27 cellular contexts compared by ENCODE assay signal in genomic region chr19:29336425-29336824, GRCh38.
DNase-seq lines count a peak whose midpoint lies in the region; ATAC-seq, FAIRE-seq and TF ChIP-seq lines count a peak whose summit lies in the region.
"Had no signal": no experiment of that assay in that cellular context is flagged by ENCODE, and none has a peak within 500 bp of the region (broad histone marks: within the 10 kb centered on the region; RNA-seq: fewer than 3 reads in every experiment).

No MANE protein-coding gene starts in this region.

- DNase-seq in A549 (ENCODE audit: low read depth in 1 of 2, low spot score in 1 of 2) = no peak
- no peak for DNase-seq in HTR-8/SVneo (ENCODE audit: insufficient read length, low spot score)
- no peak for DNase-seq in glutamatergic neuron
- no peak for DNase-seq in urothelium cell line (ENCODE audit: low spot score)
- no peak for DNase-seq in SIG-M5 treated with dmso at 0.1 percent for 504 hours (lab: John Stamatoyannopoulos, UW; ENCODE audit: unreplicated experiment)
- DNase-seq in NCI-H524 (lab: John Stamatoyannopoulos, UW) = no peak
- no peak for DNase-seq in NCI-H2227 treated with DMSO at 0.1 percent for 48 hours (lab: John Stamatoyannopoulos, UW)
- DNase-seq: ACHN; BE2C; C1 segment of cervical spinal cord; CD4-positive, alpha-beta memory T cell; CD4-positive, CD25-positive, alpha-beta regulatory T cell; CD8-positive, alpha-beta memory T cell; COR-L47; DMS 273 treated with DMSO at 0.1 percent for 48 hours; DMS153; DMS53; DMS79; DND-41; EL; GDM1 had no signal

- POLR2A ChIA-PET in A549 (lab: Yijun Ruan, JAX) = no interaction called here

- no peak for TF ChIP-seq POLR2A in A549 (IDR thresholded peaks at IDR 0.05; ENCODE audit: low read length)

- no peak for TF ChIP-seq EP300 in A549 (IDR thresholded peaks at IDR 0.05)

- peaks cover 8% of the 10 kb centered on the region for H3K9me3 ChIP-seq in A549
- H3K9me3 ChIP-seq: BE2C, BLaER1 had no signal

- no peak overlapping the region for H3K27ac ChIP-seq in A549
- H3K27ac ChIP-seq: 22Rv1, BLaER1 had no signal

- H3K4me1 ChIP-seq in A549 = no peaks in the 10 kb centered on the region
- H3K4me1 ChIP-seq: BE2C, BLaER1 had no signal

- peak overlapping the region; percentile 28 for H3K4me3 Mint-ChIP-seq in glutamatergic neuron (ENCODE audit: unreplicated experiment)
- H3K4me3 Mint-ChIP-seq: CD14-positive monocyte; CD4-positive, alpha-beta memory T cell; CD8-positive, alpha-beta memory T cell had no signal

- no peak for TF ChIP-seq RAD21 in A549 (conservative IDR thresholded peaks at IDR 0.05 in 1 of 2, IDR thresholded peaks at IDR 0.05 in 1 of 2)

- TF ChIP-seq CTCF in A549 (IDR thresholded peaks at IDR 0.05) (no peak), glutamatergic neuron (IDR thresholded peaks at IDR 0.05; ENCODE audit: partially characterized antibody, unreplicated experiment) (no peak)

- FAIRE-seq in A549 (lab: Jason Lieb, UNC) = peak; percentile 54
- peak; percentile 44 for FAIRE-seq in HTR-8/SVneo (lab: Jason Lieb, UNC)
- FAIRE-seq in urothelium cell line (lab: Jason Lieb, UNC) = peak; percentile 83
- FAIRE-seq: GM12878, GM12892, GM18507 had no signal

- H3K27ac Mint-ChIP-seq in glutamatergic neuron (ENCODE audit: unreplicated experiment) = peak overlapping the region; percentile 36
- H3K27ac Mint-ChIP-seq: CD14-positive monocyte; CD4-positive, alpha-beta memory T cell; CD4-positive, CD25-positive, alpha-beta regulatory T cell; CD8-positive, alpha-beta memory T cell had no signal

- peaks cover 13% of the 10 kb centered on the region for H3K4me1 Mint-ChIP-seq in glutamatergic neuron (ENCODE audit: low read depth, unreplicated experiment)
- H3K4me1 Mint-ChIP-seq: CD14-positive monocyte; CD4-positive, alpha-beta memory T cell; CD4-positive, CD25-positive, alpha-beta regulatory T cell; CD8-positive, alpha-beta memory T cell had no signal

- CTCF ChIA-PET in A549 (lab: Yijun Ruan, JAX) = no interaction called here

- ATAC-seq in A549 = no peak
- ATAC-seq: GM12878 had no signal

- peaks cover 18% of the 10 kb centered on the region for H3K9me3 Mint-ChIP-seq in glutamatergic neuron (ENCODE audit: unreplicated experiment)

- H3K4me3 ChIP-seq in A549 = no peak overlapping the region
- H3K4me3 ChIP-seq: BLaER1, GM12878 had no signal

- H3K4me2 ChIP-seq in A549 = no peak overlapping the region
- H3K4me2 ChIP-seq: BLaER1 had no signal

- peaks cover 7% of the 10 kb centered on the region for H3K27me3 Mint-ChIP-seq in glutamatergic neuron (ENCODE audit: unreplicated experiment)
- H3K27me3 Mint-ChIP-seq: CD4-positive, CD25-positive, alpha-beta regulatory T cell had no signal

- WGBS in A549 (ENCODE audit: missing lambda C conversion rate) = 3% methylated on average over 5 of the region's 5 CpGs

- H3K36me3 Mint-ChIP-seq in glutamatergic neuron (ENCODE audit: unreplicated experiment) = peaks cover 14% of the 10 kb centered on the region
- H3K36me3 Mint-ChIP-seq: CD14-positive monocyte; CD4-positive, alpha-beta memory T cell; CD4-positive, CD25-positive, alpha-beta regulatory T cell had no signal

TF ChIP-seq in A549, 52 proteins besides CTCF, POLR2A, EP300 and RAD21:
- TF ChIP-seq HDAC2 (IDR thresholded peaks at IDR 0.05) = no peak
- TF ChIP-seq MYC (IDR thresholded peaks at IDR 0.05; ENCODE audit: borderline replicate concordance, low read length) = no peak
- TF ChIP-seq ZFP36 (IDR thresholded peaks at IDR 0.05; ENCODE audit: borderline replicate concordance, partially characterized antibody) = no peak
- TF ChIP-seq JUN (IDR thresholded peaks at IDR 0.05) = no peak
- TF ChIP-seq ESRRA (IDR thresholded peaks at IDR 0.05; ENCODE audit: borderline replicate concordance, low read length) = no peak
- TF ChIP-seq GATA3 (IDR thresholded peaks at IDR 0.05; ENCODE audit: borderline replicate concordance) = no peak
- no peak for TF ChIP-seq EHF (CRISPR knock-in tag; IDR thresholded peaks at IDR 0.05)
- TF ChIP-seq HEYL (CRISPR knock-in tag; IDR thresholded peaks at IDR 0.05) = no peak
- TF ChIP-seq RFX5 (IDR thresholded peaks at IDR 0.05) = no peak
- TF ChIP-seq ZC3H11A (IDR thresholded peaks at IDR 0.05) = no peak
- no peak for TF ChIP-seq HOXB5 (CRISPR knock-in tag; IDR thresholded peaks at IDR 0.05)
- no peak for TF ChIP-seq USF2 (IDR thresholded peaks at IDR 0.05)
- TF ChIP-seq, protein P1, sequence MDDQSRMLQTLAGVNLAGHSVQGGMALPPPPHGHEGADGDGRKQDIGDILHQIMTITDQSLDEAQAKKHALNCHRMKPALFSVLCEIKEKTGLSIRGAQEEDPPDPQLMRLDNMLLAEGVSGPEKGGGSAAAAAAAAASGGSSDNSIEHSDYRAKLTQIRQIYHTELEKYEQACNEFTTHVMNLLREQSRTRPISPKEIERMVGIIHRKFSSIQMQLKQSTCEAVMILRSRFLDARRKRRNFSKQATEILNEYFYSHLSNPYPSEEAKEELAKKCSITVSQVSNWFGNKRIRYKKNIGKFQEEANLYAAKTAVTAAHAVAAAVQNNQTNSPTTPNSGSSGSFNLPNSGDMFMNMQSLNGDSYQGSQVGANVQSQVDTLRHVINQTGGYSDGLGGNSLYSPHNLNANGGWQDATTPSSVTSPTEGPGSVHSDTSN (IDR thresholded peaks at IDR 0.05) = no peak
- no peak for TF ChIP-seq CHD2 (IDR thresholded peaks at IDR 0.05; ENCODE audit: low read length, partially characterized antibody)
- TF ChIP-seq PHF8 (IDR thresholded peaks at IDR 0.05; ENCODE audit: borderline replicate concordance, low read depth) = no peak
- TF ChIP-seq FOXS1 (CRISPR knock-in tag; IDR thresholded peaks at IDR 0.05) = no peak
- no peak for TF ChIP-seq JUNB (IDR thresholded peaks at IDR 0.05)
- TF ChIP-seq BCL3 (IDR thresholded peaks at IDR 0.05) = no peak
- no peak for TF ChIP-seq NFE2L2 (conservative IDR thresholded peaks at IDR 0.05; ENCODE audit: low read length)
- no peak for TF ChIP-seq ZNF302 (CRISPR knock-in tag; IDR thresholded peaks at IDR 0.05)
